Comparison of ENCODE assay signal across 27 cellular contexts in the genomic region with DNA sequence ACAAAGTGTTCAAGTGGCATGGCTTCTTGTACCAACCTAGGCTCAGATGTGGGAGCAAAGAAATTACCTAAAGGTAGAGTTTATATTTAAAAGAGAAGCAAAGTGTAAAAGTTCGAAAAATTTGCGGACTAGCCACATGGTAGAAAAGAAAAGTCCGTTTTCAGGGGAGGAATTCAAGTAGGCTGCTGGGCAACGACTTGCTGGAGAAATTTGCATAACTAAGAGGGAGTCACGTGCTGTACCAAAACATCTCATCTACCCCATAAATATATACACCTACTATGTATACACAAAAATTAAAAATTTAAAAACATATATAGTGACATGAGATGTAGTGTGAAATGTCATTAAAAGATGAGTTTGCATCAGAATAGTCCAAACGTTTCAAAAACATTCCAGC. TPM values are rescaled to one million over a fixed set of nuclear protein-coding genes. Genes with fewer than 3 reads are reported as not detected.
DNase-seq lines count a peak whose midpoint lies in the region; ATAC-seq, FAIRE-seq and TF ChIP-seq lines count a peak whose summit lies in the region.
"Had no signal": no experiment of that assay in that cellular context is flagged by ENCODE, and none has a peak within 500 bp of the region (broad histone marks: within the 10 kb centered on the region; RNA-seq: fewer than 3 reads in every experiment).

No MANE protein-coding gene starts in this region.

- peaks cover 0 to 49% (median 19%) of the 10 kb centered on the region in 11 experiments; a peak in 19 of 22 replicates for H3K36me3 ChIP-seq in BLaER1 treated with 17β-estradiol and CSF1 and Interleukin-3, amounts not matched to agents 10 nM and 100 nM
- H3K36me3 ChIP-seq in Loucy (ENCODE audit: insufficient read depth, low read length), result no peaks in the 10 kb centered on the region
- no peaks in the 10 kb centered on the region for H3K36me3 ChIP-seq in K562 (ENCODE audit: control insufficient read depth, insufficient read depth, low read length)
- H3K36me3 ChIP-seq in neutrophil, result no peaks in the 10 kb centered on the region
- H3K36me3 ChIP-seq in thyroid gland, result no peaks in the 10 kb centered on the region
- H3K36me3 ChIP-seq: Peyer's patch, SJCRH30 had no signal

- H3K4me2 ChIP-seq in BLaER1 treated with 17β-estradiol and CSF1 and Interleukin-3, amounts not matched to agents 10 nM and 100 nM, result peak overlapping the region; percentile 39 to 97 (median 88)
- H3K4me2 ChIP-seq in Loucy (ENCODE audit: low read depth, low read length, poor library complexity, severe bottlenecking) (peak overlapping the region; percentile 81), K562 (ENCODE audit: insufficient read depth, low read length) (no peak overlapping the region)

- H3K4me3 ChIP-seq in BLaER1 treated with 17β-estradiol and CSF1 and Interleukin-3, amounts not matched to agents 10 nM and 100 nM, result peak overlapping the region in 8 of 10 experiments; percentile 28 to 95 (median 39); a peak in 14 of 20 replicates
- H3K4me3 ChIP-seq in Loucy (ENCODE audit: low read length, poor library complexity, severe bottlenecking), result peak overlapping the region; percentile 51
- H3K4me3 ChIP-seq in K562, result no peak overlapping the region
- no peak overlapping the region for H3K4me3 ChIP-seq in neutrophil (ENCODE audit: low read depth in 1 of 2, low read length in 1 of 2)
- no peak overlapping the region for H3K4me3 ChIP-seq in thyroid gland (replicated peaks in 1 of 3)
- H3K4me3 ChIP-seq: Peyer's patch, SJCRH30 had no signal

- peak overlapping the region; percentile 63 to 100 (median 99); a peak in 21 of 22 replicates for H3K27ac ChIP-seq in BLaER1 treated with 17β-estradiol and CSF1 and Interleukin-3, amounts not matched to agents 10 nM and 100 nM
- H3K27ac ChIP-seq in K562 (ENCODE audit: extremely low read depth, low read depth, low read length) (no peak overlapping the region), neutrophil (peak overlapping the region; percentile 84), thyroid gland (no peak overlapping the region)
- H3K27ac ChIP-seq: SJCRH30 had no signal

- no peaks in the 10 kb centered on the region for H3K9me1 ChIP-seq in K562 (ENCODE audit: control insufficient read depth, insufficient read depth, low read length)

- H3K79me2 ChIP-seq in Loucy (ENCODE audit: insufficient read depth, low read length), result peaks cover 83% of the 10 kb centered on the region
- no peaks in the 10 kb centered on the region for H3K79me2 ChIP-seq in K562 (ENCODE audit: control insufficient read depth, insufficient read depth, low read length)

- WGBS in K562 (ENCODE audit: insufficient coverage, low coverage, missing lambda C conversion rate), result 5% methylated on average over 6 of the region's 6 CpGs
- WGBS in thyroid gland, 2 donors, result 52 to 54% methylated on average over 6 of the region's 6 CpGs

- peaks cover 0 to 22% (median 0%) of the 10 kb centered on the region in 11 experiments; a peak in 9 of 22 replicates for H3K9me3 ChIP-seq in BLaER1 treated with 17β-estradiol and CSF1 and Interleukin-3, amounts not matched to agents 10 nM and 100 nM (replicated peaks in 1 of 11)
- H3K9me3 ChIP-seq in Loucy (ENCODE audit: insufficient read depth, low read depth, low read length) (no peaks in the 10 kb centered on the region), K562 (replicated peaks; ENCODE audit: control insufficient read depth, insufficient read depth, low read depth, low read length) (no peaks in the 10 kb centered on the region), neutrophil (no peaks in the 10 kb centered on the region), thyroid gland (no peaks in the 10 kb centered on the region)
- H3K9me3 ChIP-seq: Caco-2, Peyer's patch, SJCRH30 had no signal

- H3K9me2 ChIP-seq in Loucy (replicated peaks; ENCODE audit: low read depth, low read length), result no peaks in the 10 kb centered on the region

- no peaks in the 10 kb centered on the region; a peak in 1 of 22 replicates for H4K20me1 ChIP-seq in BLaER1 treated with 17β-estradiol and CSF1 and Interleukin-3, amounts not matched to agents 10 nM and 100 nM
- H4K20me1 ChIP-seq in Loucy (ENCODE audit: insufficient read depth, low read length, poor library complexity, severe bottlenecking) (peaks cover 11% of the 10 kb centered on the region), K562 (replicated peaks; ENCODE audit: control insufficient read depth, insufficient read depth, low read length) (no peaks in the 10 kb centered on the region)

- DNase-seq in K562 (ENCODE audit: extremely low read depth in 1 of 4, low spot score in 3 of 4) (no peak), omental fat pad (ENCODE audit: low spot score) (no peak), thyroid gland (no peak)
- DNase-seq in activated CD4-positive, alpha-beta T cell treated with anti-CD3 and anti-CD28 coated beads for 1 hour, result no peak
- DNase-seq: Caco-2; CD4-positive, alpha-beta memory T cell; DMS 273 treated with DMSO at 0.1 percent for 48 hours; DMS79 treated with DMSO at 0.1 percent for 48 hours; GOT3; NCI-H1092 treated with DMSO at 0.1 percent for 48 hours; NCI-H146; NCI-H2029; NCI-H2171; NCI-H524 treated with DMSO at 0.1 percent for 48 hours; NCI-H82; Peyer's patch; SJCRH30; T-helper 1 cell had no signal

- POLR2A ChIA-PET in K562 (lab: Yijun Ruan, JAX), result no interaction called here

- H2AFZ ChIP-seq in Loucy (ENCODE audit: low read length) (no peak overlapping the region), K562 (ENCODE audit: low read depth, low read length) (no peak overlapping the region)

- BruUV-seq in K562 (replicated peaks; lab: Mats Ljungman, UMichigan), result no TSS peak

- TF ChIP-seq RAD21 in K562 (CRISPR knock-in tag; conservative IDR thresholded peaks at IDR 0.05 in 1 of 2, IDR thresholded peaks at IDR 0.05 in 1 of 2), result no peak

- H3F3A ChIP-seq in Loucy (ENCODE audit: low read depth), result peaks cover 3% of the 10 kb centered on the region; the same call in 1 of the 2 replicates

- no peak for TF ChIP-seq POLR2A in K562 (conservative IDR thresholded peaks at IDR 0.05)
- TF ChIP-seq POLR2A in thyroid gland (IDR thresholded peaks at IDR 0.05), result no peak

- FAIRE-seq in K562 (lab: Jason Lieb, UNC), result no peak
- FAIRE-seq: A204.1, GM12891, GM19239 had no signal

- H3K4me1 ChIP-seq in BLaER1 treated with 17β-estradiol and CSF1 and Interleukin-3, amounts not matched to agents 10 nM and 100 nM, result peaks cover 44 to 77% (median 48%) of the 10 kb centered on the region in 10 experiments
- peaks cover 53% of the 10 kb centered on the region for H3K4me1 ChIP-seq in Loucy (ENCODE audit: insufficient read depth, low read length, poor library complexity, severe bottlenecking)
- peaks cover 0 to 3% of the 10 kb centered on the region in 2 experiments; a peak in 1 of 5 replicates for H3K4me1 ChIP-seq in K562 (replicated peaks in 1 of 2; ENCODE audit: control insufficient read depth in 2 of 2, insufficient read depth in 2 of 2, low read length in 2 of 2)
- H3K4me1 ChIP-seq in neutrophil (ENCODE audit: control insufficient read depth in 1 of 2, insufficient read depth in 1 of 2, low read depth in 1 of 2, low read length in 1 of 2), result peaks cover 79 to 91% of the 10 kb centered on the region in 2 experiments
- no peaks in the 10 kb centered on the region for H3K4me1 ChIP-seq in thyroid gland
- H3K4me1 ChIP-seq: Caco-2, Peyer's patch, SJCRH30 had no signal

- no peak for ATAC-seq in K562
- ATAC-seq in omental fat pad (ENCODE audit: low FRiP score), result no peak
- ATAC-seq: HCT116 had no signal

- TF ChIP-seq EP300 in K562 (IDR thresholded peaks at IDR 0.05; ENCODE audit: low read length), result no peak

- CTCF ChIA-PET in K562 (lab: Yijun Ruan, JAX; ENCODE audit: low intra/inter-chr PET ratio), result no interaction called here

- TF ChIP-seq CTCF in Loucy (conservative IDR thresholded peaks at IDR 0.05; ENCODE audit: low read length), result no peak
- TF ChIP-seq CTCF in K562 (IDR thresholded peaks at IDR 0.05 in 2 of 3, conservative IDR thresholded peaks at IDR 0.05 in 1 of 3; ENCODE audit: insufficient read depth in 2 of 3, low read depth in 1 of 3, low read length in 3 of 3), result no peak
- no peak for TF ChIP-seq CTCF in neutrophil (IDR thresholded peaks at IDR 0.05)
- TF ChIP-seq CTCF in omental fat pad (IDR thresholded peaks at IDR 0.05), result no peak
- TF ChIP-seq CTCF in thyroid gland (IDR thresholded peaks at IDR 0.05), result no peak

- in situ Hi-C loops in K562 (cut with MboI), result no loop called here

- H3K9ac ChIP-seq in BLaER1 treated with 17β-estradiol and CSF1 and Interleukin-3, amounts not matched to agents 10 nM and 100 nM, result peak overlapping the region; percentile 68 to 100 (median 99); a peak in 19 of 22 replicates
- peak overlapping the region; percentile 56 for H3K9ac ChIP-seq in Loucy (ENCODE audit: low read depth, low read length, poor library complexity, severe bottlenecking)
- H3K9ac ChIP-seq in K562 (ENCODE audit: insufficient read depth in 1 of 2, low read depth in 2 of 2, low read length in 2 of 2), result no peak overlapping the region

- intact Hi-C loops in K562 (cut with micrococcal nuclease) (no loop called here), thyroid gland (cut with DNase I) (no loop called here)

- H3K27me3 ChIP-seq in BLaER1 treated with 17β-estradiol and CSF1 and Interleukin-3, amounts not matched to agents 10 nM and 100 nM, result no peaks in the 10 kb centered on the region
- H3K27me3 ChIP-seq in Loucy (ENCODE audit: insufficient read depth, low read length, poor library complexity, severe bottlenecking) (no peaks in the 10 kb centered on the region), K562 (ENCODE audit: control insufficient read depth in 2 of 2, insufficient read depth in 2 of 2, low read length in 2 of 2) (peaks cover 3 to 25% of the 10 kb centered on the region in 2 experiments; a peak in 4 of 5 replicates), neutrophil (no peaks in the 10 kb centered on the region), thyroid gland (no peaks in the 10 kb centered on the region)
- H3K27me3 ChIP-seq: Peyer's patch, SJCRH30 had no signal

RNA-seq across cellular contexts. Expression of gene LAIR1, which starts 2.1 kb away (rescaled TPM):
- total RNA-seq in K562 (2011; cell fraction: chromatin; rRNA removed; ENCODE audit: low replicate concordance), result not detected in 2 replicates
- total RNA-seq in K562 (2011; cell fraction: nucleolus; rRNA removed), result not detected in 2 replicates
- not detected in 2 replicates for total RNA-seq in K562 (2011; cell fraction: nucleoplasm; rRNA removed)
- total RNA-seq in K562 (2014; rRNA removed), result not detected in 2 replicates
- total RNA-seq in K562 (2014; rRNA removed; fragmentation: Illumina TruSeq; extraction: Trizol), result not detected in 2 replicates
- total RNA-seq in K562 (2015; rRNA removed; fragmentation: Illumina TruSeq; extraction: Trizol), result 0.23 and 0.54 TPM in 2 replicates
- total RNA-seq in K562 (2021), result 0.20 and 0.24 TPM in 2 replicates
- not detected in 2 replicates for polyA plus RNA-seq in K562 (2011; rRNA removed)
- not detected in 2 replicates for polyA plus RNA-seq in K562 (2011; cell fraction: cytosol; rRNA removed)
- not detected in 2 replicates for polyA plus RNA-seq in K562 (2011; cell fraction: nucleus; rRNA removed)
- 0.40 and 7.6 TPM in 2 replicates for polyA plus RNA-seq in K562 (2012)
- 0.12 TPM in 1 of 2 replicates, not detected in the other for polyA plus RNA-seq in K562 (2014; fragmentation: Illumina TruSeq; extraction: Trizol)
- polyA plus RNA-seq in K562 (2014; fragmentation: Nextera tagmentation; extraction: Ambion mirVana), result not detected
- 0.12 TPM in 1 of 2 replicates, not detected in the other for polyA plus RNA-seq in K562 (2014; rRNA removed)
- polyA minus RNA-seq in K562 (2011; rRNA and poly(A)+ RNA removed), result not detected in 2 replicates
- polyA minus RNA-seq in K562 (2011; cell fraction: cytosol; rRNA and poly(A)+ RNA removed), result not detected in 2 replicates
- not detected in 2 replicates for polyA minus RNA-seq in K562 (2011; cell fraction: nucleus; rRNA and poly(A)+ RNA removed)
- 10 to 100 TPM; 24.3 to 82.5 (median 37.0) TPM for total RNA-seq in omental fat pad
- 10 to 100 TPM in 2 of 4 donors, 1 to 10 TPM in 2; 3.1 to 14.5 (median 8.7) TPM for total RNA-seq in thyroid gland
- total RNA-seq: Caco-2, LHCN-M2, SJCRH30 had no signal

RNA-seq across cellular contexts. Expression of gene LILRA4, which starts 27.8 kb away (rescaled TPM):
- total RNA-seq in K562 (2011; cell fraction: chromatin; rRNA removed; ENCODE audit: low replicate concordance), result not detected in 2 replicates
- total RNA-seq in K562 (2011; cell fraction: nucleolus; rRNA removed), result not detected in 2 replicates
- total RNA-seq in K562 (2011; cell fraction: nucleoplasm; rRNA removed), result not detected in 2 replicates
- not detected in 2 replicates for total RNA-seq in K562 (2014; rRNA removed)
- not detected in 2 replicates for total RNA-seq in K562 (2014; rRNA removed; fragmentation: Illumina TruSeq; extraction: Trizol)
- total RNA-seq in K562 (2015; rRNA removed; fragmentation: Illumina TruSeq; extraction: Trizol), result not detected in 2 replicates
- total RNA-seq in K562 (2021), result not detected in 2 replicates
- polyA plus RNA-seq in K562 (2011; rRNA removed), result not detected in 2 replicates
- polyA plus RNA-seq in K562 (2011; cell fraction: cytosol; rRNA removed), result not detected in 2 replicates
- polyA plus RNA-seq in K562 (2011; cell fraction: nucleus; rRNA removed), result not detected in 2 replicates
- 0.53 TPM in 1 of 2 replicates, not detected in the other for polyA plus RNA-seq in K562 (2012)
- not detected in 2 replicates for polyA plus RNA-seq in K562 (2014; fragmentation: Illumina TruSeq; extraction: Trizol)
- not detected for polyA plus RNA-seq in K562 (2014; fragmentation: Nextera tagmentation; extraction: Ambion mirVana)
- polyA plus RNA-seq in K562 (2014; rRNA removed), result not detected in 2 replicates
- polyA minus RNA-seq in K562 (2011; rRNA and poly(A)+ RNA removed), result not detected in 2 replicates
- not detected in 2 replicates for polyA minus RNA-seq in K562 (2011; cell fraction: cytosol; rRNA and poly(A)+ RNA removed)
- not detected in 2 replicates for polyA minus RNA-seq in K562 (2011; cell fraction: nucleus; rRNA and poly(A)+ RNA removed)
- total RNA-seq in omental fat pad, result under 1 TPM in 1 of 4 donors, not detected in 3; 0.56 TPM
- total RNA-seq in thyroid gland, result not detected
- total RNA-seq: Caco-2; CD4-positive, alpha-beta memory T cell; LHCN-M2; OCI-LY7; Peyer's patch; SJCRH30 had no signal

RNA-seq across cellular contexts. Expression of gene TTYH1, which starts 48.5 kb away (rescaled TPM):
- not detected in 2 replicates for total RNA-seq in K562 (2011; cell fraction: chromatin; rRNA removed; ENCODE audit: low replicate concordance)
- not detected in 2 replicates for total RNA-seq in K562 (2011; cell fraction: nucleolus; rRNA removed)
- total RNA-seq in K562 (2011; cell fraction: nucleoplasm; rRNA removed), result not detected in 2 replicates
- total RNA-seq in K562 (2014; rRNA removed) (not detected in 2 replicates), K562 (2014; rRNA removed; fragmentation: Illumina TruSeq; extraction: Trizol) (not detected in 2 replicates), K562 (2015; rRNA removed; fragmentation: Illumina TruSeq; extraction: Trizol) (not detected in 2 replicates), K562 (2021) (not detected in 2 replicates), omental fat pad (under 1 TPM in 2 of 4 donors, not detected in 2; 0.28 to 0.84 TPM), thyroid gland (under 1 TPM in 2 of 4 donors, not detected in 2; 0.45 to 0.94 TPM)
- polyA plus RNA-seq in K562 (2011; rRNA removed) (not detected in 2 replicates), K562 (2014; fragmentation: Illumina TruSeq; extraction: Trizol) (not detected in 2 replicates), K562 (2014; fragmentation: Nextera tagmentation; extraction: Ambion mirVana) (under 1 TPM in 1 of 2 experiments, not detected in 1; 0.08 TPM), K562 (2014; rRNA removed) (not detected in 2 replicates)
- not detected in 2 replicates for polyA plus RNA-seq in K562 (2011; cell fraction: cytosol; rRNA removed)
- not detected in 2 replicates for polyA plus RNA-seq in K562 (2011; cell fraction: nucleus; rRNA removed)
- 0.17 and 0.36 TPM in 2 replicates for polyA plus RNA-seq in K562 (2012)
- not detected in 2 replicates for polyA minus RNA-seq in K562 (2011; rRNA and poly(A)+ RNA removed)
- not detected in 2 replicates for polyA minus RNA-seq in K562 (2011; cell fraction: cytosol; rRNA and poly(A)+ RNA removed)
- polyA minus RNA-seq in K562 (2011; cell fraction: nucleus; rRNA and poly(A)+ RNA removed), result not detected in 2 replicates
- total RNA-seq: Caco-2; CD4-positive, alpha-beta memory T cell; LHCN-M2; SJCRH30 had no signal

RNA-seq across cellular contexts. Expression of gene LILRA5, which starts 53.8 kb away (rescaled TPM):
- not detected in 2 replicates for total RNA-seq in K562 (2011; cell fraction: chromatin; rRNA removed; ENCODE audit: low replicate concordance)
- not detected in 2 replicates for total RNA-seq in K562 (2011; cell fraction: nucleolus; rRNA removed)
- total RNA-seq in K562 (2011; cell fraction: nucleoplasm; rRNA removed), result not detected in 2 replicates
- total RNA-seq in K562 (2014; rRNA removed) (not detected in 2 replicates), K562 (2014; rRNA removed; fragmentation: Illumina TruSeq; extraction: Trizol) (not detected in 2 replicates), K562 (2015; rRNA removed; fragmentation: Illumina TruSeq; extraction: Trizol) (not detected in 2 replicates), K562 (2021) (not detected in 2 replicates), omental fat pad (10 to 100 TPM in 1 of 4 donors, 1 to 10 TPM in 3; 3.7 to 13.2 (median 7.8) TPM), thyroid gland (under 1 TPM in 2 of 4 donors, not detected in 2; 0.45 to 0.81 TPM)
- polyA plus RNA-seq in K562 (2011; rRNA removed) (not detected in 2 replicates), K562 (2014; fragmentation: Illumina TruSeq; extraction: Trizol) (not detected in 2 replicates), K562 (2014; fragmentation: Nextera tagmentation; extraction: Ambion mirVana) (not detected), K562 (2014; rRNA removed) (not detected in 2 replicates)
- polyA plus RNA-seq in K562 (2011; cell fraction: cytosol; rRNA removed), result not detected in 2 replicates
- not detected in 2 replicates for polyA plus RNA-seq in K562 (2011; cell fraction: nucleus; rRNA removed)
- polyA plus RNA-seq in K562 (2012), result not detected in 2 replicates
- not detected in 2 replicates for polyA minus RNA-seq in K562 (2011; rRNA and poly(A)+ RNA removed)
- polyA minus RNA-seq in K562 (2011; cell fraction: cytosol; rRNA and poly(A)+ RNA removed), result not detected in 2 replicates
- polyA minus RNA-seq in K562 (2011; cell fraction: nucleus; rRNA and poly(A)+ RNA removed), result not detected in 2 replicates
- total RNA-seq: Caco-2, LHCN-M2, OCI-LY7, SJCRH30 had no signal
- polyA plus RNA-seq: CD4-positive, alpha-beta memory T cell had no signal

Comparison
In these comparisons a context has a peak if more than half of its experiments do, and no peak if none do; other contexts are left out.
1. H3K27ac ChIP-seq: peak in BLaER1 treated with 17β-estradiol and CSF1 and Interleukin-3, amounts not matched to agents 10 nM and 100 nM (11 of 11) and neutrophil (single experiment); none in K562 (single experiment) and thyroid gland (0 of 3).
2. H3K4me3 ChIP-seq: peak in BLaER1 treated with 17β-estradiol and CSF1 and Interleukin-3, amounts not matched to agents 10 nM and 100 nM (8 of 10) and Loucy (single experiment); none in K562 (single experiment), neutrophil (0 of 2) and thyroid gland (0 of 3).
3. H3K9ac ChIP-seq: peak in BLaER1 treated with 17β-estradiol and CSF1 and Interleukin-3, amounts not matched to agents 10 nM and 100 nM (11 of 11) and Loucy (single experiment); none in K562 (0 of 2).